ENCODE assay signal across 8 cellular contexts in genomic region chr11:33257897-33258630, GRCh38. TPM values are rescaled to one million over a fixed set of nuclear protein-coding genes. Genes with fewer than 3 reads are reported as not detected.
DNase-seq lines count a peak whose midpoint lies in the region; ATAC-seq and TF ChIP-seq lines count a peak whose summit lies in the region.

No MANE protein-coding gene starts in this region.

- peaks cover 3% of the 10 kb centered on the region for H3K36me3 Mint-ChIP-seq in activated T-cell treated with anti-CD3 and anti-CD28 coated beads, Interleukin-2, amount 50 U/mL, for 4 hours (ENCODE audit: insufficient read depth)

- H3K4me1 ChIP-seq in PC-9 (replicated peaks; ENCODE audit: insufficient read depth) (peaks cover 35% of the 10 kb centered on the region), esophagus muscularis mucosa (peaks cover 28 to 47% (median 45%) of the 10 kb centered on the region in 4 donors)

- no peaks in the 10 kb centered on the region for H3K27me3 ChIP-seq in PC-9 (ENCODE audit: insufficient read depth, low read depth)
- no peaks in the 10 kb centered on the region for H3K27me3 ChIP-seq in esophagus muscularis mucosa

- POLR2A ChIA-PET in PC-9 (lab: Charles Lee; ENCODE audit: unreplicated experiment), result no interaction called here

- no TSS peak for BruUV-seq in PC-9 (replicated peaks; lab: Mats Ljungman, UMichigan)

- H3F3A ChIP-seq in PC-9 (ENCODE audit: insufficient read depth, low read depth), result peaks cover 15% of the 10 kb centered on the region

- peaks cover 42% of the 10 kb centered on the region for H3K4me1 Mint-ChIP-seq in activated T-cell treated with anti-CD3 and anti-CD28 coated beads, Interleukin-2, amount 50 U/mL, for 4 hours (ENCODE audit: low read depth)

- TF ChIP-seq EP300 in esophagus muscularis mucosa (IDR thresholded peaks at IDR 0.05), result no peak

- ATAC-seq in GM21515 (IDR thresholded peaks at IDR 0.05; ENCODE audit: unreplicated experiment), result peak; percentile 42
- peak; percentile 68 to 71 for ATAC-seq in activated T-cell treated with anti-CD3 and anti-CD28 coated beads, Interleukin-2, amount 50 U/mL, for 4 hours

- peaks cover 56% of the 10 kb centered on the region for H3K79me2 ChIP-seq in PC-9 (ENCODE audit: low read depth)

- peak overlapping the region; percentile 99 for H3K4me3 Mint-ChIP-seq in activated T-cell treated with anti-CD3 and anti-CD28 coated beads, Interleukin-2, amount 50 U/mL, for 4 hours

- H3K9me3 Mint-ChIP-seq in activated T-cell treated with anti-CD3 and anti-CD28 coated beads, Interleukin-2, amount 50 U/mL, for 4 hours, result peaks cover 5% of the 10 kb centered on the region

- no peaks in the 10 kb centered on the region for H3K27me3 Mint-ChIP-seq in activated T-cell treated with anti-CD3 and anti-CD28 coated beads, Interleukin-2, amount 50 U/mL, for 4 hours (ENCODE audit: low read depth)

- peak; percentile 74 for TF ChIP-seq POLR2A in esophagus muscularis mucosa (IDR thresholded peaks at IDR 0.05; ENCODE audit: low read depth)

- H3K4me2 ChIP-seq in PC-9, result peak overlapping the region; percentile 97

- peak overlapping the region; percentile 90 for H3K27ac ChIP-seq in PC-9
- peak overlapping the region; percentile 96 to 100 (median 100) for H3K27ac ChIP-seq in esophagus muscularis mucosa (replicated peaks in 1 of 4)

- no peaks in the 10 kb centered on the region for H3K9me2 ChIP-seq in PC-9 (ENCODE audit: insufficient read depth)

- peak; percentile 22; the same call in 1 of the 2 replicates for TF ChIP-seq CTCF in PC-9 (conservative IDR thresholded peaks at IDR 0.05)
- TF ChIP-seq CTCF in esophagus muscularis mucosa (IDR thresholded peaks at IDR 0.05), result peak; percentile 28 to 48 (median 47)

- H3K9me3 ChIP-seq in PC-9 (ENCODE audit: insufficient read depth, low read depth), result no peaks in the 10 kb centered on the region; the same call in 1 of the 2 replicates
- no peaks in the 10 kb centered on the region for H3K9me3 ChIP-seq in esophagus muscularis mucosa

- DNase-seq in DMS114 treated with DMSO at 0.1 percent for 48 hours (lab: John Stamatoyannopoulos, UW; ENCODE audit: unreplicated experiment), result peak; percentile 67
- peak; percentile 47 for DNase-seq in HuH-7 (ENCODE audit: low spot score)
- peak; percentile 68 to 85 for DNase-seq in PC-9
- DNase-seq in activated T-cell treated with anti-CD3 and anti-CD28 coated beads, Interleukin-2, amount 50 U/mL, for 4 hours, result peak; percentile 59
- DNase-seq in esophagus muscularis mucosa (ENCODE audit: extremely low spot score), result peak; percentile 97
- DNase-seq in myocyte (ENCODE audit: low read depth), result peak; percentile 87
- DNase-seq in stimulated activated CD8-positive, alpha-beta memory T cell treated with anti-CD3 and anti-CD28 coated beads, Interleukin-7, amount 100 ng/mL, for 4 hours (ENCODE audit: low read depth in 2 of 2), result peak; percentile 38 to 67

- 0% methylated on average over 51 of the region's 83 CpGs for WGBS in esophagus muscularis mucosa

- H4K20me1 ChIP-seq in PC-9 (ENCODE audit: insufficient read depth), result peaks cover 36% of the 10 kb centered on the region

- intact Hi-C loops in PC-9 (cut with micrococcal nuclease; ENCODE audit: unreplicated experiment), result loop anchor here (1.0 to 10.0 kb wide), 3 partner anchors 97 to 477 kb away; partner anchors contain the start of genes CD59 and CSTF3
- intact Hi-C loops in esophagus muscularis mucosa (cut with DNase I), result loop anchor here (2.0 to 5.0 kb wide), 2 partner anchors 74 to 91 kb away; no protein-coding TSS in a partner anchor

- CTCF ChIA-PET in PC-9 (lab: Charles Lee), result no interaction called here

- H3K4me3 ChIP-seq in PC-9, result peak overlapping the region; percentile 64
- peak overlapping the region; percentile 81 to 99 (median 90) for H3K4me3 ChIP-seq in esophagus muscularis mucosa

- peak overlapping the region; percentile 99 for H2AFZ ChIP-seq in PC-9

- H3K36me3 ChIP-seq in PC-9 (ENCODE audit: low read depth) (no peaks in the 10 kb centered on the region), esophagus muscularis mucosa (no peaks in the 10 kb centered on the region)

RNA-seq across cellular contexts. Expression of gene HIPK3, which starts 0.9 kb away (rescaled TPM):
- total RNA-seq in PC-9 (2021), result 62.1 and 64.8 TPM in 2 replicates
- 10 to 100 TPM; 34.6 to 39.3 (median 34.7) TPM for total RNA-seq in activated T-cell treated with anti-CD3 and anti-CD28 coated beads, Interleukin-2, amount 50 U/mL, for 4 hours
- total RNA-seq in esophagus muscularis mucosa, result 100 to 1,000 TPM; 244 to 362 (median 344) TPM
- 166 and 185 TPM in 2 replicates for total RNA-seq in myocyte
- 34.1 TPM for polyA plus RNA-seq in myocyte (2012)

Comparison
In these comparisons a context has a peak if more than half of its experiments do, and no peak if none do; other contexts are left out.
1. Peak in every context shown above with its lines: DNase-seq, ATAC-seq, H3K4me3 ChIP-seq and H3K27ac ChIP-seq.
2. DNase-seq: peak in every context shown above with its lines; median percentile 97 in esophagus muscularis mucosa; 87 in myocyte; 76 in PC-9; 67 in DMS114 treated with DMSO at 0.1 percent for 48 hours; 59 in activated T-cell treated with anti-CD3 and anti-CD28 coated beads, Interleukin-2, amount 50 U/mL, for 4 hours; 52 in stimulated activated CD8-positive, alpha-beta memory T cell treated with anti-CD3 and anti-CD28 coated beads, Interleukin-7, amount 100 ng/mL, for 4 hours; 47 in HuH-7.